In the genomic region with DNA sequence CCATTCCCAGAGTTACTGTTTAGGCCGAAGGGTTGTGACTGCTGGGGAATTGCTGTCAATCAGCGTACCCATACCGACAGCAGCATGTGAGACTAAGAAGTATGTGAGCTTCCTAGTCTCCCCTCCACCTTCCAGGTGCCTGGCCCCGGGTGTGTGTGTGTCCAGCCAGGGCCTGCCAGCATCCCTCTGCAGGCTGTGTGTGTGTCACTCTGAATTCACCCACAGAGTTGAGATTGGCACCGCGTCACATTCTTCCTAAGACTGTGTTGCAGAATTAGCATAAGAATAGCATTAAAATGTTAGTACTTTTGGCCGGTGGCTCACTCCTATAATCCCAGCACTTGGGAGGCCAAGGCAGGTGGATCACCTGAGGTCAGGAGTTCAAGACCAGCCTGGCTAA, we compare ENCODE assay signal across 21 cellular contexts. TPM values are rescaled to one million over a fixed set of nuclear protein-coding genes. Genes with fewer than 3 reads are reported as not detected.
DNase-seq lines count a peak whose midpoint lies in the region; ATAC-seq, FAIRE-seq and TF ChIP-seq lines count a peak whose summit lies in the region.
"Had no signal": no experiment of that assay in that cellular context is flagged by ENCODE, and none has a peak within 500 bp of the region (broad histone marks: within the 10 kb centered on the region; RNA-seq: fewer than 3 reads in every experiment).

No MANE protein-coding gene starts in this region.

- H4K5ac ChIP-seq in H9 (ENCODE audit: insufficient read length, low read depth, low read length): no peak overlapping the region

- H3K9ac ChIP-seq in H9 (ENCODE audit: extremely low read depth, insufficient read length, low read length) (no peak overlapping the region), kidney (ENCODE audit: low read length in 2 of 2) (no peak overlapping the region)
- H3K9ac ChIP-seq: BLaER1 treated with 17β-estradiol and CSF1 and Interleukin-3, amounts not matched to agents 10 nM and 100 nM; GM23248 had no signal

- H3K9me3 ChIP-seq in H9 (ENCODE audit: control insufficient read depth, low read depth, low read length) (no peaks in the 10 kb centered on the region), kidney (ENCODE audit: control insufficient read depth in 1 of 2, low read length in 2 of 2) (no peaks in the 10 kb centered on the region), mucosa of descending colon (no peaks in the 10 kb centered on the region)
- H3K9me3 ChIP-seq: BLaER1 treated with 17β-estradiol and CSF1 and Interleukin-3, amounts not matched to agents 10 nM and 100 nM had no signal

- FAIRE-seq in kidney (lab: Jason Lieb, UNC): no peak
- FAIRE-seq: GM12878, GM19239, H54, K562 had no signal

- no peaks in the 10 kb centered on the region for H3K79me2 ChIP-seq in H9 (ENCODE audit: insufficient read depth, low read length)

- H3K27ac Mint-ChIP-seq in H9: peak overlapping the region in 2 of 3 experiments; percentile 41 to 49; a peak in 2 of 7 replicates
- H3K27ac Mint-ChIP-seq in WTC11: peak overlapping the region; percentile 83
- H3K27ac Mint-ChIP-seq: B cell; CD8-positive, alpha-beta T cell had no signal

- H3K56ac ChIP-seq in H9 (ENCODE audit: insufficient read length, low read depth, low read length): no peak overlapping the region

- no peak overlapping the region for H3K18ac ChIP-seq in H9 (ENCODE audit: insufficient read length, low read depth, low read length)

- no peak overlapping the region for H2BK15ac ChIP-seq in H9 (ENCODE audit: low read depth, low read length)

- no peak overlapping the region for H3K23ac ChIP-seq in H9 (ENCODE audit: insufficient read length, low read depth, low read length)

- peaks cover 34 to 82% (median 74%) of the 10 kb centered on the region in 3 experiments; a peak in 6 of 7 replicates for H3K36me3 Mint-ChIP-seq in H9 (ENCODE audit: insufficient read depth in 1 of 3, low read depth in 3 of 3)
- H3K36me3 Mint-ChIP-seq in WTC11: peaks cover 56% of the 10 kb centered on the region
- peaks cover 53% of the 10 kb centered on the region for H3K36me3 Mint-ChIP-seq in activated T-cell treated with anti-CD3 and anti-CD28 coated beads, Interleukin-2, amount 50 U/mL, for 4 hours (ENCODE audit: insufficient read depth)

- no peak overlapping the region for H2AFZ ChIP-seq in H9 (ENCODE audit: low read length)
- H2AFZ ChIP-seq: GM23248 had no signal

- no peaks in the 10 kb centered on the region for H3K27me3 ChIP-seq in H9 (ENCODE audit: insufficient read depth, low read length)
- H3K27me3 ChIP-seq: BLaER1 treated with 17β-estradiol and CSF1 and Interleukin-3, amounts not matched to agents 10 nM and 100 nM had no signal

- H3K4me1 ChIP-seq in H9 (ENCODE audit: insufficient read depth, low read length) (no peaks in the 10 kb centered on the region), kidney (ENCODE audit: control insufficient read depth in 1 of 2, insufficient read depth in 1 of 2, low read depth in 1 of 2, low read length in 2 of 2) (no peaks in the 10 kb centered on the region), mucosa of descending colon (ENCODE audit: low read depth) (no peaks in the 10 kb centered on the region)

- H4K8ac ChIP-seq in H9 (replicated peaks; ENCODE audit: insufficient read length, low read depth, low read length): no peak overlapping the region

- peak; percentile 50; the same call in 1 of the 2 replicates for ATAC-seq in WTC11
- ATAC-seq in activated T-cell treated with anti-CD3 and anti-CD28 coated beads, Interleukin-2, amount 50 U/mL, for 4 hours: no peak
- no peak for ATAC-seq in mucosa of descending colon
- no peak for ATAC-seq in HG02981 (IDR thresholded peaks at IDR 0.05; ENCODE audit: unreplicated experiment)
- ATAC-seq: CD8-positive, alpha-beta T cell; GM12878; K562 had no signal

- peaks cover 41 to 44% of the 10 kb centered on the region in 2 donors for H3K36me3 ChIP-seq in kidney (ENCODE audit: control insufficient read depth in 1 of 2, insufficient read depth in 2 of 2, low read length in 2 of 2)
- no peaks in the 10 kb centered on the region for H3K36me3 ChIP-seq in mucosa of descending colon (ENCODE audit: low read depth)

- H3K4me3 ChIP-seq in kidney (ENCODE audit: low read length in 2 of 2) (no peak overlapping the region), mucosa of descending colon (no peak overlapping the region)
- H3K4me3 ChIP-seq: BLaER1 treated with 17β-estradiol and CSF1 and Interleukin-3, amounts not matched to agents 10 nM and 100 nM; GM12878; GM23248; K562 had no signal

- H3K4me3 Mint-ChIP-seq in H9 (no peak overlapping the region), WTC11 (no peak overlapping the region)
- H3K4me3 Mint-ChIP-seq in activated T-cell treated with anti-CD3 and anti-CD28 coated beads, Interleukin-2, amount 50 U/mL, for 4 hours: no peak overlapping the region
- H3K4me3 Mint-ChIP-seq: B cell; CD8-positive, alpha-beta T cell had no signal

- no peak overlapping the region for H3K27ac ChIP-seq in H9 (ENCODE audit: insufficient read length, low read depth, low read length)
- H3K27ac ChIP-seq in kidney (ENCODE audit: low read depth in 2 of 2, low read length in 2 of 2): no peak overlapping the region
- H3K27ac ChIP-seq: BLaER1 treated with 17β-estradiol and CSF1 and Interleukin-3, amounts not matched to agents 10 nM and 100 nM; GM23248 had no signal

- H4K91ac ChIP-seq in H9 (ENCODE audit: insufficient read length, low read depth, low read length): no peak overlapping the region

- TF ChIP-seq CTCF in H9 (conservative IDR thresholded peaks at IDR 0.05) (no peak), WTC11 (IDR thresholded peaks at IDR 0.05) (no peak), kidney (IDR thresholded peaks at IDR 0.05; ENCODE audit: borderline replicate concordance, extremely low read depth, insufficient read depth) (no peak), mucosa of descending colon (IDR thresholded peaks at IDR 0.05) (no peak)

- H3K27me3 Mint-ChIP-seq in H9 (ENCODE audit: low read depth): no peaks in the 10 kb centered on the region
- H3K27me3 Mint-ChIP-seq in WTC11 (ENCODE audit: low read depth): no peaks in the 10 kb centered on the region; the same call in 1 of the 2 replicates
- no peaks in the 10 kb centered on the region for H3K27me3 Mint-ChIP-seq in activated T-cell treated with anti-CD3 and anti-CD28 coated beads, Interleukin-2, amount 50 U/mL, for 4 hours (ENCODE audit: low read depth)
- H3K27me3 Mint-ChIP-seq: B cell had no signal

- no peaks in the 10 kb centered on the region for H3K79me1 ChIP-seq in H9 (ENCODE audit: insufficient read depth, low read depth, low read length, poor library complexity, severe bottlenecking)

- H2BK20ac ChIP-seq in H9 (ENCODE audit: low read depth, low read length, poor library complexity, severe bottlenecking): no peak overlapping the region

- peaks cover 5 to 8% of the 10 kb centered on the region in 2 experiments for H3K4me1 Mint-ChIP-seq in H9
- H3K4me1 Mint-ChIP-seq in WTC11: 0 out of 2 replicates have a peak, but pooled peaks cover 3% of the 10 kb centered on the region
- H3K4me1 Mint-ChIP-seq in activated T-cell treated with anti-CD3 and anti-CD28 coated beads, Interleukin-2, amount 50 U/mL, for 4 hours (ENCODE audit: low read depth): peaks cover 3% of the 10 kb centered on the region
- H3K4me1 Mint-ChIP-seq: B cell had no signal

- CTCF ChIA-PET in WTC11 (lab: Charles Lee): no interaction called here

- POLR2A ChIA-PET in WTC11 (lab: Charles Lee): no interaction called here

- peaks cover 3% of the 10 kb centered on the region for H4K20me1 ChIP-seq in H9 (ENCODE audit: control insufficient read depth, insufficient read depth, insufficient read length)

- H3K23me2 ChIP-seq in H9 (ENCODE audit: insufficient read length, low read depth, low read length, poor library complexity, severe bottlenecking): no peaks in the 10 kb centered on the region

- H3T11ph ChIP-seq in H9 (ENCODE audit: low read length): no peak overlapping the region

- H3K9me3 Mint-ChIP-seq in H9 (no peaks in the 10 kb centered on the region; a peak in 1 of 5 replicates), WTC11 (no peaks in the 10 kb centered on the region)
- H3K9me3 Mint-ChIP-seq in activated T-cell treated with anti-CD3 and anti-CD28 coated beads, Interleukin-2, amount 50 U/mL, for 4 hours: no peaks in the 10 kb centered on the region
- H3K9me3 Mint-ChIP-seq: CD8-positive, alpha-beta T cell had no signal

- H3K14ac ChIP-seq in H9 (ENCODE audit: insufficient read depth, low read length): no peak overlapping the region

- no peak overlapping the region for H3K4ac ChIP-seq in H9 (ENCODE audit: low read depth, low read length)

- WGBS in H9 (ENCODE audit: extremely low coverage, insufficient read length, low lambda C conversion rate): no CpG with 5 or more reads among the region's 7 CpGs

- H2AK5ac ChIP-seq in H9 (ENCODE audit: insufficient read length, low read length): no peak overlapping the region

- no peak overlapping the region for H2BK5ac ChIP-seq in H9 (ENCODE audit: insufficient read length, low read length)

- no peak overlapping the region for H2BK12ac ChIP-seq in H9 (ENCODE audit: insufficient read length, low read depth, low read length)

- no peak overlapping the region for H3K4me2 ChIP-seq in H9 (ENCODE audit: insufficient read depth, insufficient read length, low read length)
- H3K4me2 ChIP-seq: BLaER1 treated with 17β-estradiol and CSF1 and Interleukin-3, amounts not matched to agents 10 nM and 100 nM had no signal

- no peak for DNase-seq in H9
- DNase-seq in WTC11 (ENCODE audit: low spot score): no peak
- DNase-seq in kidney: peak; percentile 15
- DNase-seq in HPDE6-E6E7 (ENCODE audit: extremely low spot score): no peak
- DNase-seq in activated T-cell treated with anti-CD3 and anti-CD28 coated beads, Interleukin-2, amount 50 U/mL, for 4 hours: no peak
- no peak for DNase-seq in mucosa of descending colon
- DNase-seq: CD8-positive, alpha-beta T cell; COR-L47; DMS 273 treated with DMSO at 0.1 percent for 48 hours; DMS53; DND-41; EL; GM23248; IMR-90 had no signal

- intact Hi-C loops in kidney (cut with DNase I): no loop called here
- intact Hi-C loops in mucosa of descending colon (cut with DNase I, micrococcal nuclease): no loop called here

- no peak overlapping the region for H2BK120ac ChIP-seq in H9 (ENCODE audit: low read depth, low read length, poor library complexity, severe bottlenecking)

TF ChIP-seq in WTC11, 78 proteins besides CTCF, POLR2A, EP300 and RAD21 (continues in another document):
- no peak for TF ChIP-seq KAT7 (CRISPR knock-in tag; IDR thresholded peaks at IDR 0.05; ENCODE audit: borderline replicate concordance)
- no peak for TF ChIP-seq ZNF423 (CRISPR knock-in tag; IDR thresholded peaks at IDR 0.05)

RNA-seq across cellular contexts. Expression of a gene that starts 31.8 kb away (rescaled TPM):
- total RNA-seq in H9 (2021) (56.6 and 57.8 TPM in 2 replicates), WTC11 (2021) (50.3 to 59.3 TPM (median 52.5 TPM) in 3 replicates), kidney (33.7 TPM), mucosa of descending colon (10 to 100 TPM; 31.0 to 42.2 (median 41.0) TPM)
- 20.4 TPM for polyA plus RNA-seq in kidney (ENCODE audit: insufficient read depth, low read depth, low replicate concordance)
- total RNA-seq in activated T-cell treated with anti-CD3 and anti-CD28 coated beads, Interleukin-2, amount 50 U/mL, for 4 hours: 10 to 100 TPM; 60.3 to 66.8 (median 63.0) TPM

RNA-seq across cellular contexts. Expression of a gene that starts 31.9 kb away (rescaled TPM):
- total RNA-seq in H9 (2021) (21.1 and 24.5 TPM in 2 replicates), WTC11 (2021) (20.5 to 22.6 TPM (median 20.7 TPM) in 3 replicates), kidney (20.3 TPM), mucosa of descending colon (10 to 100 TPM; 16.2 to 22.0 (median 18.4) TPM)
- polyA plus RNA-seq in kidney (ENCODE audit: insufficient read depth, low read depth, low replicate concordance): 9.2 TPM
- total RNA-seq in activated T-cell treated with anti-CD3 and anti-CD28 coated beads, Interleukin-2, amount 50 U/mL, for 4 hours: 10 to 100 TPM; 19.0 to 27.6 (median 21.5) TPM
